ENCODE assay signal across 12 cellular contexts in genomic region chr1:185401019-185401418, GRCh38.
A peak's percentile ranks its signal among the peaks of the same experiment; 100 is the strongest.
DNase-seq lines count a peak whose midpoint lies in the region; ATAC-seq and TF ChIP-seq lines count a peak whose summit lies in the region.
"Had no signal": no experiment of that assay in that cellular context is flagged by ENCODE, and none has a peak within 500 bp of the region (broad histone marks: within the 10 kb centered on the region; RNA-seq: fewer than 3 reads in every experiment).

No MANE protein-coding gene starts in this region.

- no peaks in the 10 kb centered on the region for H3K27me3 ChIP-seq in BE2C

- CTCF ChIA-PET in HEK293T (lab: Yijun Ruan, JAX) = no interaction called here

- no peak overlapping the region for H3K4me3 Mint-ChIP-seq in stimulated activated naive B cell treated with anti-CD40 and anti-IgM and Interleukin-4, amounts not matched to agents 10 μg/mL and 1 μg/mL and 100 μg/mL, for 72 hours
- H3K4me3 Mint-ChIP-seq: nephron progenitor cell had no signal

- peaks cover 12 to 17% of the 10 kb centered on the region in 2 donors for H3K4me1 Mint-ChIP-seq in stimulated activated naive B cell treated with anti-CD40 and anti-IgM and Interleukin-4, amounts not matched to agents 10 μg/mL and 1 μg/mL and 100 μg/mL, for 72 hours

- ATAC-seq in stimulated activated naive B cell treated with anti-CD40 and anti-IgM and Interleukin-4, amounts not matched to agents 10 μg/mL and 1 μg/mL and 100 μg/mL, for 72 hours (replicated peaks) = no peak
- ATAC-seq: HCT116; sciatic nerve; stimulated activated naive CD8-positive, alpha-beta T cell treated with anti-CD3 and anti-CD28 coated beads, Interleukin-15, Interleukin-2, amounts not matched to agents 100 U/mL and 50 U/mL, for 24 hours had no signal

- no peaks in the 10 kb centered on the region; the same call in 1 of the 2 replicates for H3K9me3 ChIP-seq in BE2C

- POLR2A ChIA-PET in HEK293T (lab: Yijun Ruan, JAX) = no interaction called here

- H3K27ac Mint-ChIP-seq in stimulated activated naive B cell treated with anti-CD40 and anti-IgM and Interleukin-4, amounts not matched to agents 10 μg/mL and 1 μg/mL and 100 μg/mL, for 72 hours = peak overlapping the region; percentile 10
- H3K27ac Mint-ChIP-seq: nephron progenitor cell had no signal

- H3K4me3 ChIP-seq in astrocyte of the cerebellum (ENCODE audit: low read depth, low read length) = no peak overlapping the region
- no peak overlapping the region for H3K4me3 ChIP-seq in BE2C (ENCODE audit: low read depth, low read length)

- DNase-seq in HT1080 (ENCODE audit: low read depth) (peak; percentile 36), astrocyte of the cerebellum (ENCODE audit: low read depth) (peak; percentile 87), iPS DF 4.7 (ENCODE audit: extremely low read depth, low spot score) (peak; percentile 60), BE2C (no peak), NCI-H1930 (lab: John Stamatoyannopoulos, UW) (no peak), HEK293T (ENCODE audit: extremely low spot score) (no peak)
- DNase-seq in stimulated activated naive B cell treated with anti-CD40 and anti-IgM and Interleukin-4, amounts not matched to agents 10 μg/mL and 1 μg/mL and 100 μg/mL, for 72 hours = no peak
- DNase-seq: activated effector memory CD4-positive, alpha-beta T cell treated with Interleukin-2 at 50 U/mL for 16 hours; nephron progenitor cell; stimulated activated naive CD8-positive, alpha-beta T cell treated with anti-CD3 and anti-CD28 coated beads, Interleukin-15, Interleukin-2, amounts not matched to agents 100 U/mL and 50 U/mL, for 24 hours had no signal

- H3K4me1 ChIP-seq in BE2C = no peaks in the 10 kb centered on the region

- H3K9me3 Mint-ChIP-seq in stimulated activated naive B cell treated with anti-CD40 and anti-IgM and Interleukin-4, amounts not matched to agents 10 μg/mL and 1 μg/mL and 100 μg/mL, for 72 hours = no peaks in the 10 kb centered on the region
- H3K9me3 Mint-ChIP-seq: nephron progenitor cell had no signal

- TF ChIP-seq CTCF in astrocyte of the cerebellum (IDR thresholded peaks at IDR 0.05; ENCODE audit: low read depth, low read length, missing control alignments) (no peak), BE2C (IDR thresholded peaks at IDR 0.05; ENCODE audit: low read depth, low read length) (no peak)

- H3K27me3 Mint-ChIP-seq in stimulated activated naive B cell treated with anti-CD40 and anti-IgM and Interleukin-4, amounts not matched to agents 10 μg/mL and 1 μg/mL and 100 μg/mL, for 72 hours = peaks cover 8 to 16% of the 10 kb centered on the region in 2 donors

- H3K36me3 Mint-ChIP-seq in stimulated activated naive B cell treated with anti-CD40 and anti-IgM and Interleukin-4, amounts not matched to agents 10 μg/mL and 1 μg/mL and 100 μg/mL, for 72 hours = no peaks in the 10 kb centered on the region

- in situ Hi-C loops in astrocyte of the cerebellum (cut with HindIII; ENCODE audit: low sequenced_read_pairs) = no loop called here

- no peaks in the 10 kb centered on the region for H3K36me3 ChIP-seq in BE2C

TF ChIP-seq in HEK293T, 16 proteins besides CTCF, POLR2A, EP300 and RAD21:
- TF ChIP-seq TARDBP (IDR thresholded peaks at IDR 0.05) = no peak
- TF ChIP-seq SP1 (IDR thresholded peaks at IDR 0.05) = no peak
- no peak for TF ChIP-seq CTBP1 (IDR thresholded peaks at IDR 0.05; ENCODE audit: borderline replicate concordance)
- no peak for TF ChIP-seq ZNF384 (IDR thresholded peaks at IDR 0.05)
- no peak for TF ChIP-seq L3MBTL2 (conservative IDR thresholded peaks at IDR 0.05)
- TF ChIP-seq FOXA1 (IDR thresholded peaks at IDR 0.05) = no peak
- no peak for TF ChIP-seq FOXM1 (IDR thresholded peaks at IDR 0.05; ENCODE audit: borderline replicate concordance)
- no peak for TF ChIP-seq LEF1 (IDR thresholded peaks at IDR 0.05; ENCODE audit: borderline replicate concordance)
- no peak for TF ChIP-seq HDGF (IDR thresholded peaks at IDR 0.05; ENCODE audit: borderline replicate concordance)
- TF ChIP-seq BHLHE40 (IDR thresholded peaks at IDR 0.05; ENCODE audit: borderline replicate concordance) = no peak
- TF ChIP-seq FOXK2 (IDR thresholded peaks at IDR 0.05) = no peak
- TF ChIP-seq, protein P1, sequence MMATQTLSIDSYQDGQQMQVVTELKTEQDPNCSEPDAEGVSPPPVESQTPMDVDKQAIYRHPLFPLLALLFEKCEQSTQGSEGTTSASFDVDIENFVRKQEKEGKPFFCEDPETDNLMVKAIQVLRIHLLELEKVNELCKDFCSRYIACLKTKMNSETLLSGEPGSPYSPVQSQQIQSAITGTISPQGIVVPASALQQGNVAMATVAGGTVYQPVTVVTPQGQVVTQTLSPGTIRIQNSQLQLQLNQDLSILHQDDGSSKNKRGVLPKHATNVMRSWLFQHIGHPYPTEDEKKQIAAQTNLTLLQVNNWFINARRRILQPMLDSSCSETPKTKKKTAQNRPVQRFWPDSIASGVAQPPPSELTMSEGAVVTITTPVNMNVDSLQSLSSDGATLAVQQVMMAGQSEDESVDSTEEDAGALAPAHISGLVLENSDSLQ (IDR thresholded peaks at IDR 0.05) = no peak
- TF ChIP-seq ELF4 (IDR thresholded peaks at IDR 0.05) = no peak
- no peak for TF ChIP-seq NFRKB (IDR thresholded peaks at IDR 0.05)
- no peak for TF ChIP-seq SUZ12 (IDR thresholded peaks at IDR 0.05)
- no peak for TF ChIP-seq ARNT (IDR thresholded peaks at IDR 0.05)
TF ChIP-seq in HEK293T: peak in this region for 0.

Comparison
In these comparisons a context has a peak if more than half of its experiments do, and no peak if none do; other contexts are left out.
1. DNase-seq: peak in HT1080 (single experiment), astrocyte of the cerebellum (single experiment) and iPS DF 4.7 (single experiment); none in stimulated activated naive B cell treated with anti-CD40 and anti-IgM and Interleukin-4, amounts not matched to agents 10 μg/mL and 1 μg/mL and 100 μg/mL, for 72 hours (single experiment), BE2C (single experiment), NCI-H1930 (0 of 2) and HEK293T (single experiment).